ENCODE assay signal across 18 cellular contexts in genomic region chr4:7763106-7763505, GRCh38.
"Had no signal": no experiment of that assay in that cellular context is flagged by ENCODE, and none has a peak within 500 bp of the region (broad histone marks: within the 10 kb centered on the region; RNA-seq: fewer than 3 reads in every experiment).

No MANE protein-coding gene starts in this region.

- DNase-seq: effector memory CD4-positive, alpha-beta T cell; gastrocnemius medialis; left lung; naive B cell; sigmoid colon; stimulated activated CD4-positive, alpha-beta T cell treated with anti-CD3 and anti-CD28 coated beads, Interleukin-12 subunit alpha, Interleukin-12 subunit beta, amount 100 ng/mL, for 4 hours; stimulated activated naive CD4-positive, alpha-beta T cell; stomach; substantia nigra; transverse colon had no signal

- H3K4me1 Mint-ChIP-seq: naive B cell had no signal

- H3K36me3 ChIP-seq: gastrocnemius medialis had no signal

- H3K27ac Mint-ChIP-seq: naive B cell, nephron had no signal

- H3K9me3 ChIP-seq: gastrocnemius medialis, left lung, psoas muscle, sigmoid colon, stomach, thoracic aorta, transverse colon had no signal

- ATAC-seq: esophagus mucosa, gastrocnemius medialis, left lung, psoas muscle had no signal

- H3K27me3 Mint-ChIP-seq: central memory CD8-positive, alpha-beta T cell had no signal

- FAIRE-seq: endometrium had no signal

- H3K27ac ChIP-seq: gastrocnemius medialis, hepatocyte, left lung, psoas muscle, thoracic aorta had no signal

- H3K36me3 Mint-ChIP-seq: naive B cell had no signal

- H3K4me1 ChIP-seq: psoas muscle, stomach had no signal

- H3K4me3 ChIP-seq: gastrocnemius medialis, hepatocyte, left lung, psoas muscle, sigmoid colon, skin epidermis, stomach, thoracic aorta, transverse colon had no signal

- H3K4me3 Mint-ChIP-seq: central memory CD8-positive, alpha-beta T cell; nephron had no signal

- H3K27me3 ChIP-seq: gastrocnemius medialis, hepatocyte, left lung, sigmoid colon, stomach, transverse colon had no signal

- H3K9me3 Mint-ChIP-seq: central memory CD8-positive, alpha-beta T cell; naive B cell; nephron had no signal
